In genomic region chr9:33719581-33720374, GRCh38 we compare ENCODE assay signal across 8 cellular contexts.
DNase-seq lines count a peak whose midpoint lies in the region; ATAC-seq and TF ChIP-seq lines count a peak whose summit lies in the region.

No MANE protein-coding gene starts in this region.

- H3K27me3 Mint-ChIP-seq in WTC11 (ENCODE audit: low read depth) (peaks cover 24% of the 10 kb centered on the region), progenitor cell of endocrine pancreas (peaks cover 22% of the 10 kb centered on the region)

- peak overlapping the region; percentile 31 for H3K4me3 ChIP-seq in Loucy (ENCODE audit: low read length, poor library complexity, severe bottlenecking)
- no peak overlapping the region for H3K4me3 ChIP-seq in epithelial cell of proximal tubule (ENCODE audit: low read depth, low read length)

- no peak overlapping the region for H3K9ac ChIP-seq in Loucy (ENCODE audit: low read depth, low read length, poor library complexity, severe bottlenecking)

- no peak overlapping the region for H3K4me2 ChIP-seq in Loucy (ENCODE audit: low read depth, low read length, poor library complexity, severe bottlenecking)

- H3K9me2 ChIP-seq in Loucy (replicated peaks; ENCODE audit: low read depth, low read length) = no peaks in the 10 kb centered on the region

- no peaks in the 10 kb centered on the region for H3K79me2 ChIP-seq in Loucy (ENCODE audit: insufficient read depth, low read length)

- peak; percentile 58 for TF ChIP-seq CTCF in Loucy (conservative IDR thresholded peaks at IDR 0.05; ENCODE audit: low read length)
- peak; percentile 82 for TF ChIP-seq CTCF in WTC11 (IDR thresholded peaks at IDR 0.05)
- peak; percentile 57 for TF ChIP-seq CTCF in epithelial cell of proximal tubule (conservative IDR thresholded peaks at IDR 0.05; ENCODE audit: low read depth, low read length)
- peak; percentile 46 for TF ChIP-seq CTCF in progenitor cell of endocrine pancreas (IDR thresholded peaks at IDR 0.05; ENCODE audit: unreplicated experiment)

- H3K9me3 Mint-ChIP-seq in WTC11 = peaks cover 5% of the 10 kb centered on the region
- H3K9me3 Mint-ChIP-seq in progenitor cell of endocrine pancreas (ENCODE audit: low read depth) = peaks cover 4% of the 10 kb centered on the region

- CTCF ChIA-PET in WTC11 (lab: Charles Lee) = interaction anchor here (0.7 to 6.1 kb wide), 17 partner anchors 9 to 316 kb away, joined by 3 to 207 read pairs (median 6); no protein-coding TSS in a partner anchor

- no peaks in the 10 kb centered on the region for H3K36me3 Mint-ChIP-seq in WTC11
- no peaks in the 10 kb centered on the region for H3K36me3 Mint-ChIP-seq in progenitor cell of endocrine pancreas (ENCODE audit: insufficient read depth)

- H4K20me1 ChIP-seq in Loucy (ENCODE audit: insufficient read depth, low read length, poor library complexity, severe bottlenecking) = no peaks in the 10 kb centered on the region

- H3K4me3 Mint-ChIP-seq in WTC11 (no peak overlapping the region), progenitor cell of endocrine pancreas (ENCODE audit: low read depth) (no peak overlapping the region)

- POLR2A ChIA-PET in WTC11 (lab: Charles Lee) = no interaction called here

- H3K4me1 Mint-ChIP-seq in WTC11 (peaks cover 2% of the 10 kb centered on the region), progenitor cell of endocrine pancreas (ENCODE audit: low read depth) (no peaks in the 10 kb centered on the region)

- H3K36me3 ChIP-seq in Loucy (ENCODE audit: insufficient read depth, low read length) = no peaks in the 10 kb centered on the region

- peak; percentile 85 for ATAC-seq in WTC11
- no peak for ATAC-seq in HG02588 (IDR thresholded peaks at IDR 0.05; ENCODE audit: unreplicated experiment)
- ATAC-seq in HG03520 (IDR thresholded peaks at IDR 0.05; ENCODE audit: unreplicated experiment) = no peak

- H3K4me1 ChIP-seq in Loucy (ENCODE audit: insufficient read depth, low read length, poor library complexity, severe bottlenecking) = no peaks in the 10 kb centered on the region

- H3F3A ChIP-seq in Loucy (ENCODE audit: low read depth) = no peaks in the 10 kb centered on the region

- H3K27me3 ChIP-seq in Loucy (ENCODE audit: insufficient read depth, low read length, poor library complexity, severe bottlenecking) = no peaks in the 10 kb centered on the region

- H3K27ac Mint-ChIP-seq in WTC11 (no peak overlapping the region; the same call in 1 of the 2 replicates), progenitor cell of endocrine pancreas (no peak overlapping the region)

- H2AFZ ChIP-seq in Loucy (ENCODE audit: low read length) = 0 out of 2 replicates have a peak overlapping the region, but pooled peaks have one; percentile 39

- H3K9me3 ChIP-seq in Loucy (ENCODE audit: insufficient read depth, low read depth, low read length) = no peaks in the 10 kb centered on the region

- DNase-seq in NCI-H1417 (lab: John Stamatoyannopoulos, UW) = peak in 2 of 3 experiments; percentile 3 to 6
- no peak for DNase-seq in NCI-H1417 treated with DMSO at 0.1 percent for 48 hours (lab: John Stamatoyannopoulos, UW)
- DNase-seq in WTC11 (ENCODE audit: low spot score) = peak; percentile 79
- no peak for DNase-seq in epithelial cell of proximal tubule (ENCODE audit: low read depth)
- DNase-seq in progenitor cell of endocrine pancreas (ENCODE audit: low spot score, unreplicated experiment) = peak; percentile 46

TF ChIP-seq in WTC11, 78 proteins besides CTCF, POLR2A, EP300 and RAD21 (continues in another document):
- TF ChIP-seq ATF3 (CRISPR knock-in tag; conservative IDR thresholded peaks at IDR 0.05) = no peak
- TF ChIP-seq TEAD4 (CRISPR knock-in tag; IDR thresholded peaks at IDR 0.05) = no peak
- TF ChIP-seq USF2 (CRISPR knock-in tag; IDR thresholded peaks at IDR 0.05) = no peak
- no peak for TF ChIP-seq TP53 (CRISPR knock-in tag; IDR thresholded peaks at IDR 0.05)
- TF ChIP-seq ATF6 (CRISPR knock-in tag; IDR thresholded peaks at IDR 0.05) = no peak
- TF ChIP-seq MAX (CRISPR knock-in tag; IDR thresholded peaks at IDR 0.05) = peak; percentile 80; the same call in 1 of the 2 replicates
- TF ChIP-seq E2F5 (CRISPR knock-in tag; IDR thresholded peaks at IDR 0.05) = 0 out of 2 replicates have a peak, but pooled peaks have one; percentile 40
- TF ChIP-seq GRHL2 (CRISPR knock-in tag; IDR thresholded peaks at IDR 0.05; ENCODE audit: insufficient replicate concordance, severe bottlenecking) = no peak
- TF ChIP-seq NR1H2 (CRISPR knock-in tag; IDR thresholded peaks at IDR 0.05) = no peak
- no peak for TF ChIP-seq ZNF232 (CRISPR knock-in tag; IDR thresholded peaks at IDR 0.05)
- TF ChIP-seq E2F4 (CRISPR knock-in tag; IDR thresholded peaks at IDR 0.05; ENCODE audit: borderline replicate concordance, low read depth) = no peak
- TF ChIP-seq NFE2L1 (CRISPR knock-in tag; IDR thresholded peaks at IDR 0.05) = no peak; the same call in 1 of the 2 replicates
- 0 out of 2 replicates have a peak, but pooled peaks have one; percentile 11 for TF ChIP-seq ZNF317 (CRISPR knock-in tag; IDR thresholded peaks at IDR 0.05; ENCODE audit: borderline replicate concordance, low read depth)
- no peak for TF ChIP-seq ATF1 (CRISPR knock-in tag; IDR thresholded peaks at IDR 0.05)

Comparison
In these comparisons a context has a peak if more than half of its experiments do, and no peak if none do; other contexts are left out.
1. DNase-seq: peak in NCI-H1417 (2 of 3), WTC11 (single experiment) and progenitor cell of endocrine pancreas (single experiment); none in NCI-H1417 treated with DMSO at 0.1 percent for 48 hours (single experiment) and epithelial cell of proximal tubule (single experiment).
2. Peak in every context shown above with its lines, with median percentiles within 50 percentile points of each other: CTCF ChIP-seq.